Comparison of ENCODE assay signal across 21 cellular contexts in genomic region chr5:82185842-82186241, GRCh38.
"Had no signal": no experiment of that assay in that cellular context is flagged by ENCODE, and none has a peak within 500 bp of the region (broad histone marks: within the 10 kb centered on the region; RNA-seq: fewer than 3 reads in every experiment).

No MANE protein-coding gene starts in this region.

- H3K4me3 ChIP-seq: dorsolateral prefrontal cortex, gastrocnemius medialis, lower lobe of right lung, pancreas, right lobe of liver, thoracic aorta, tibial nerve, upper lobe of right lung, uterus had no signal

- H3K27me3 ChIP-seq: dorsolateral prefrontal cortex, gastrocnemius medialis, neutrophil, pancreas, right lobe of liver, tibial nerve, upper lobe of right lung, uterus had no signal

- DNase-seq: cortex of kidney; dorsolateral prefrontal cortex; effector CD4-positive, alpha-beta T cell; gastrocnemius medialis; head of caudate nucleus; left ventricle myocardium superior; lower lobe of right lung; naive thymus-derived CD8-positive, alpha-beta T cell; nephron progenitor cell; pancreas; retina; right lobe of liver; small intestine; stimulated activated CD4-positive, alpha-beta T cell treated with anti-CD3 and anti-CD28 coated beads, Interleukin-15, amount 100 ng/mL, for 24 hours; stimulated activated CD4-positive, alpha-beta T cell treated with anti-CD3 and anti-CD28 coated beads, Interleukin-2, amount 100 ng/mL, for 48 hours; stimulated activated naive B cell treated with anti-CD40 and anti-IgM and Interleukin-4, amounts not matched to agents 10 μg/mL and 1 μg/mL and 100 μg/mL, for 72 hours; upper lobe of right lung; uterus had no signal

- H3K4me1 ChIP-seq: gastrocnemius medialis, lower lobe of right lung, pancreas, right lobe of liver, tibial nerve, upper lobe of right lung, uterus had no signal

- H3K36me3 ChIP-seq: gastrocnemius medialis, lower lobe of right lung, neutrophil, pancreas, right lobe of liver, thoracic aorta, upper lobe of right lung, uterus had no signal

- H3K27ac ChIP-seq: dorsolateral prefrontal cortex, gastrocnemius medialis, lower lobe of right lung, neutrophil, pancreas, right lobe of liver, thoracic aorta, tibial nerve, upper lobe of right lung, uterus had no signal

- H3K9me3 ChIP-seq: gastrocnemius medialis, lower lobe of right lung, neutrophil, pancreas, right lobe of liver, thoracic aorta, tibial nerve, upper lobe of right lung, uterus had no signal

- ATAC-seq: gastrocnemius medialis; left ventricle myocardium superior; lower lobe of right lung; naive thymus-derived CD8-positive, alpha-beta T cell; pancreas; right lobe of liver; stimulated activated naive B cell treated with anti-CD40 and anti-IgM and Interleukin-4, amounts not matched to agents 10 μg/mL and 1 μg/mL and 100 μg/mL, for 72 hours; upper lobe of right lung had no signal
